ENCODE assay signal across 27 cellular contexts in genomic region chr9:123753011-123753410, GRCh38.
"Had no signal": no experiment of that assay in that cellular context is flagged by ENCODE, and none has a peak within 500 bp of the region (broad histone marks: within the 10 kb centered on the region; RNA-seq: fewer than 3 reads in every experiment).

No MANE protein-coding gene starts in this region.

- DNase-seq: hypothalamus; islet precursor cell; left ventricle myocardium inferior; mesendoderm; naive B cell; nucleus accumbens; pancreas; posterior cingulate gyrus; right lobe of liver; stimulated activated CD4-positive, alpha-beta T cell treated with anti-CD3 and anti-CD28 coated beads, Interleukin-12 subunit alpha, Interleukin-12 subunit beta, amount 100 ng/mL, for 4 hours; stimulated activated CD4-positive, alpha-beta T cell treated with anti-CD3 and anti-CD28 coated beads, Interleukin-15, amount 100 ng/mL, for 24 hours; stimulated activated CD4-positive, alpha-beta T cell treated with anti-CD3 and anti-CD28 coated beads, Interleukin-2, amount 100 ng/mL, for 24 hours; stimulated activated CD4-positive, alpha-beta T cell treated with anti-CD3 and anti-CD28 coated beads, Interleukin-4, amount 100 ng/mL, for 1 hour; stimulated activated naive B cell treated with anti-CD40 and anti-IgM and Interleukin-4, amounts not matched to agents 10 μg/mL and 1 μg/mL and 100 μg/mL, for 72 hours; stimulated activated naive CD8-positive, alpha-beta T cell treated with anti-CD3 and anti-CD28 coated beads, Interleukin-15, Interleukin-2, amounts not matched to agents 100 U/mL and 50 U/mL, for 24 hours; stomach; testis; thyroid gland; transverse colon; upper lobe of left lung had no signal

- H3K4me3 Mint-ChIP-seq: mesothelial cell of epicardium; natural killer cell treated with Interleukin-12 subunit alpha and Interleukin-12 subunit beta and Interleukin-15 and Interleukin-18, amount 100 ng/mL, for 72 hours; neural crest cell; stimulated activated naive B cell treated with anti-CD40 and anti-IgM and Interleukin-4, amounts not matched to agents 10 μg/mL and 1 μg/mL and 100 μg/mL, for 72 hours had no signal

- H3K36me3 ChIP-seq: pancreas, prostate gland, right lobe of liver, thyroid gland, transverse colon, vagina had no signal

- H3K27ac ChIP-seq: left ventricle myocardium inferior, pancreas, prostate gland, right lobe of liver, skin epidermis, stomach, testis, thyroid gland, transverse colon, upper lobe of left lung, vagina had no signal

- H3K9me3 ChIP-seq: left ventricle myocardium inferior, pancreas, prostate gland, right lobe of liver, stomach, testis, thyroid gland, transverse colon, upper lobe of left lung, vagina had no signal

- H3K27me3 Mint-ChIP-seq: naive B cell; natural killer cell treated with Interleukin-12 subunit alpha and Interleukin-12 subunit beta and Interleukin-15 and Interleukin-18, amount 100 ng/mL, for 72 hours; stimulated activated naive B cell treated with anti-CD40 and anti-IgM and Interleukin-4, amounts not matched to agents 10 μg/mL and 1 μg/mL and 100 μg/mL, for 72 hours had no signal

- H3K27ac Mint-ChIP-seq: mesothelial cell of epicardium; natural killer cell treated with Interleukin-12 subunit alpha and Interleukin-12 subunit beta and Interleukin-15 and Interleukin-18, amount 100 ng/mL, for 72 hours; stimulated activated naive B cell treated with anti-CD40 and anti-IgM and Interleukin-4, amounts not matched to agents 10 μg/mL and 1 μg/mL and 100 μg/mL, for 72 hours had no signal

- H3K4me3 ChIP-seq: left ventricle myocardium inferior, lung, pancreas, prostate gland, right lobe of liver, skin epidermis, stomach, testis, thyroid gland, transverse colon, upper lobe of left lung, vagina had no signal

- H3K36me3 Mint-ChIP-seq: mesothelial cell of epicardium; natural killer cell treated with Interleukin-12 subunit alpha and Interleukin-12 subunit beta and Interleukin-15 and Interleukin-18, amount 100 ng/mL, for 72 hours had no signal

- H3K9me3 Mint-ChIP-seq: mesothelial cell of epicardium; naive B cell; natural killer cell treated with Interleukin-12 subunit alpha and Interleukin-12 subunit beta and Interleukin-15 and Interleukin-18, amount 100 ng/mL, for 72 hours; neural crest cell; stimulated activated naive B cell treated with anti-CD40 and anti-IgM and Interleukin-4, amounts not matched to agents 10 μg/mL and 1 μg/mL and 100 μg/mL, for 72 hours had no signal

- ATAC-seq: natural killer cell treated with Interleukin-12 subunit alpha and Interleukin-12 subunit beta and Interleukin-15 and Interleukin-18, amount 100 ng/mL, for 72 hours; pancreas; right lobe of liver; stimulated activated naive B cell treated with anti-CD40 and anti-IgM and Interleukin-4, amounts not matched to agents 10 μg/mL and 1 μg/mL and 100 μg/mL, for 72 hours; stimulated activated naive CD8-positive, alpha-beta T cell treated with anti-CD3 and anti-CD28 coated beads, Interleukin-15, Interleukin-2, amounts not matched to agents 100 U/mL and 50 U/mL, for 24 hours had no signal

- H3K4me1 ChIP-seq: pancreas, prostate gland, vagina had no signal

- H3K27me3 ChIP-seq: pancreas, right lobe of liver, stomach, testis, thyroid gland, transverse colon, upper lobe of left lung, vagina had no signal
